Comparison of ENCODE assay signal across 31 cellular contexts in the genomic region with DNA sequence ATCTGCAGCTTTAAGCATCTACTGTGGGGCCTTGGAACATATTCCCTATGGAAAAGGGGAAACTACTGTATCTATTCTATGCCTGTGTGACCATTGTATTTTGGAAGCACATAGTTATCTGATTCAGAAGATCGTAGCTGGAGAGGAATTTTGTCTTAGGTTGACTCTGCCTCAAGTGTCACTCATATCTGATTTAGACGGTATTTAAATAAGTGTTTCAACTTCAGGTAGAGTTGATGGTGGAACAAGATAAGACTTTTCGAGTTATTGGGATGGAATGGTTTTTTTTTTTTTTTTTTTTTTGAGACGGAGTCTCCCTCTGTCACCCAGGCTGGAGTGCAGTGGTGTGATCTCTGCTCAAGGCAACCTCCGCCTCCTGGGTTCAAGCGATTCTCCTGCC. TPM values are rescaled to one million over a fixed set of nuclear protein-coding genes. Genes with fewer than 3 reads are reported as not detected.
DNase-seq lines count a peak whose midpoint lies in the region; ATAC-seq and TF ChIP-seq lines count a peak whose summit lies in the region.
"Had no signal": no experiment of that assay in that cellular context is flagged by ENCODE, and none has a peak within 500 bp of the region (broad histone marks: within the 10 kb centered on the region; RNA-seq: fewer than 3 reads in every experiment).

No MANE protein-coding gene starts in this region.

- no peaks in the 10 kb centered on the region for H3K9me3 ChIP-seq in neural progenitor cell (ENCODE audit: low read depth)
- H3K9me3 ChIP-seq in trophoblast cell (ENCODE audit: insufficient read depth, low read depth, low read length) = no peaks in the 10 kb centered on the region
- H3K9me3 ChIP-seq: A549; BE2C; BLaER1; BLaER1 treated with 17β-estradiol and CSF1 and Interleukin-3, amounts not matched to agents 10 nM and 100 nM; Caco-2 had no signal

- H3K4me3 ChIP-seq in neural progenitor cell = no peak overlapping the region
- H3K4me3 ChIP-seq in trophoblast cell (ENCODE audit: low read depth, low read length) = no peak overlapping the region
- H3K4me3 ChIP-seq: A549; BLaER1; BLaER1 treated with 17β-estradiol and CSF1 and Interleukin-3, amounts not matched to agents 10 nM and 100 nM had no signal

- no peak overlapping the region for H2BK5ac ChIP-seq in trophoblast cell (ENCODE audit: low read depth, low read length, poor library complexity)

- H2BK12ac ChIP-seq in trophoblast cell (ENCODE audit: low read length) = no peak overlapping the region

- no peak overlapping the region for H4K12ac ChIP-seq in trophoblast cell (ENCODE audit: low read depth, low read length)

- H3K36me3 ChIP-seq in neural progenitor cell = no peaks in the 10 kb centered on the region
- H3K36me3 ChIP-seq in trophoblast cell (ENCODE audit: control insufficient read depth in 1 of 2, insufficient read depth in 2 of 2, low read length in 2 of 2) = no peaks in the 10 kb centered on the region
- H3K36me3 ChIP-seq: BE2C; BLaER1; BLaER1 treated with 17β-estradiol and CSF1 and Interleukin-3, amounts not matched to agents 10 nM and 100 nM had no signal

- no peaks in the 10 kb centered on the region for H3F3A ChIP-seq in neural progenitor cell (ENCODE audit: low read depth)

- H3K14ac ChIP-seq in trophoblast cell (ENCODE audit: low read length) = no peak overlapping the region

- H3K27ac Mint-ChIP-seq in neural progenitor cell = peak overlapping the region; percentile 40
- H3K27ac Mint-ChIP-seq: B cell; CD4-positive, alpha-beta memory T cell; CD4-positive, alpha-beta T cell; CD4-positive, CD25-positive, alpha-beta regulatory T cell; CD8-positive, alpha-beta memory T cell; CD8-positive, alpha-beta T cell had no signal

- H3K9me3 Mint-ChIP-seq in neural progenitor cell = no peaks in the 10 kb centered on the region
- H3K9me3 Mint-ChIP-seq: CD14-positive monocyte; CD4-positive, alpha-beta T cell; CD8-positive, alpha-beta memory T cell; CD8-positive, alpha-beta T cell had no signal

- H3K27me3 Mint-ChIP-seq in neural progenitor cell (ENCODE audit: insufficient read depth, low read depth) = peaks cover 3% of the 10 kb centered on the region
- H3K27me3 Mint-ChIP-seq: CD4-positive, alpha-beta T cell had no signal

- H3K18ac ChIP-seq in trophoblast cell (ENCODE audit: low read length) = no peak overlapping the region

- H3K23ac ChIP-seq in trophoblast cell (ENCODE audit: low read length) = no peak overlapping the region

- H3K27ac ChIP-seq in neural progenitor cell (no peak overlapping the region), trophoblast cell (ENCODE audit: low read depth, low read length) (no peak overlapping the region)
- H3K27ac ChIP-seq: 22Rv1; A549; BLaER1; BLaER1 treated with 17β-estradiol and CSF1 and Interleukin-3, amounts not matched to agents 10 nM and 100 nM; C4-2B had no signal

- no peak for DNase-seq in neural progenitor cell (ENCODE audit: low spot score)
- peak; percentile 17 to 91 for DNase-seq in trophoblast cell
- DNase-seq in AG08395 (ENCODE audit: low spot score) = no peak
- DNase-seq: 8988T; ACHN; AML-193; BE2C; C1 segment of cervical spinal cord; Caco-2; Calu3; CD4-positive, alpha-beta memory T cell; CD4-positive, alpha-beta T cell; CD4-positive, CD25-positive, alpha-beta regulatory T cell; CD8-positive, alpha-beta memory T cell; CD8-positive, alpha-beta T cell; COR-L47; DMS 273 treated with DMSO at 0.1 percent for 48 hours; DMS153; DMS53; DMS79; DMS79 treated with DMSO at 0.1 percent for 48 hours; DND-41; EL had no signal

- no peaks in the 10 kb centered on the region for H3K36me3 Mint-ChIP-seq in neural progenitor cell
- H3K36me3 Mint-ChIP-seq: CD14-positive monocyte; CD4-positive, alpha-beta memory T cell; CD4-positive, CD25-positive, alpha-beta regulatory T cell; CD8-positive, alpha-beta memory T cell; CD8-positive, alpha-beta T cell had no signal

- H4K8ac ChIP-seq in trophoblast cell (ENCODE audit: low read depth, low read length) = no peak overlapping the region

- H3K4me2 ChIP-seq in neural progenitor cell (no peak overlapping the region), trophoblast cell (ENCODE audit: low read length) (no peak overlapping the region)
- H3K4me2 ChIP-seq: A549; BLaER1; BLaER1 treated with 17β-estradiol and CSF1 and Interleukin-3, amounts not matched to agents 10 nM and 100 nM had no signal

- WGBS in trophoblast cell (ENCODE audit: extremely low coverage, insufficient coverage, insufficient read length) = 100% methylated on average over 1 of the region's 6 CpGs

- no peaks in the 10 kb centered on the region for H4K20me1 ChIP-seq in neural progenitor cell (ENCODE audit: low read depth)
- H4K20me1 ChIP-seq: BLaER1; BLaER1 treated with 17β-estradiol and CSF1 and Interleukin-3, amounts not matched to agents 10 nM and 100 nM had no signal

- no peak overlapping the region for H3K9ac ChIP-seq in neural progenitor cell
- H3K9ac ChIP-seq in trophoblast cell (ENCODE audit: low read length) = no peak overlapping the region
- H3K9ac ChIP-seq: BLaER1; BLaER1 treated with 17β-estradiol and CSF1 and Interleukin-3, amounts not matched to agents 10 nM and 100 nM had no signal

- H3K4me1 ChIP-seq in neural progenitor cell = no peaks in the 10 kb centered on the region
- no peaks in the 10 kb centered on the region for H3K4me1 ChIP-seq in trophoblast cell (ENCODE audit: control insufficient read depth in 1 of 2, insufficient read depth in 2 of 2, low read length in 2 of 2)
- H3K4me1 ChIP-seq: BE2C, BLaER1 had no signal

- H3K4me1 Mint-ChIP-seq in neural progenitor cell = no peaks in the 10 kb centered on the region
- H3K4me1 Mint-ChIP-seq: B cell; CD4-positive, alpha-beta memory T cell; CD4-positive, CD25-positive, alpha-beta regulatory T cell; CD8-positive, alpha-beta memory T cell had no signal

- H2AK5ac ChIP-seq in trophoblast cell (ENCODE audit: low read length) = no peak overlapping the region

- no peak for ATAC-seq in GM21390 (IDR thresholded peaks at IDR 0.05; ENCODE audit: unreplicated experiment)
- ATAC-seq: A549; CD8-positive, alpha-beta T cell had no signal

- H2BK120ac ChIP-seq in trophoblast cell (ENCODE audit: insufficient read depth, low read length, poor library complexity) = no peak overlapping the region

- H3K4ac ChIP-seq in trophoblast cell (ENCODE audit: low read depth, low read length) = no peak overlapping the region

- H2AFZ ChIP-seq in neural progenitor cell (replicated peaks) (no peak overlapping the region), trophoblast cell (ENCODE audit: insufficient read depth, low read length, poor library complexity) (no peak overlapping the region)

- H3K27me3 ChIP-seq in neural progenitor cell (no peaks in the 10 kb centered on the region), trophoblast cell (ENCODE audit: insufficient read depth, low read length) (no peaks in the 10 kb centered on the region)
- H3K27me3 ChIP-seq: BE2C; BLaER1; BLaER1 treated with 17β-estradiol and CSF1 and Interleukin-3, amounts not matched to agents 10 nM and 100 nM had no signal

- TF ChIP-seq CTCF in neural progenitor cell (IDR thresholded peaks at IDR 0.05) = no peak

- H4K91ac ChIP-seq in trophoblast cell (ENCODE audit: low read depth, low read length) = no peak overlapping the region

- no peaks in the 10 kb centered on the region for H3K79me1 ChIP-seq in trophoblast cell (ENCODE audit: low read length)

- H3K79me2 ChIP-seq in neural progenitor cell (ENCODE audit: low read depth) = no peaks in the 10 kb centered on the region
- no peaks in the 10 kb centered on the region for H3K79me2 ChIP-seq in trophoblast cell (ENCODE audit: control insufficient read depth, insufficient read depth, low read length, poor library complexity)

- H3K4me3 Mint-ChIP-seq in neural progenitor cell = no peak overlapping the region
- H3K4me3 Mint-ChIP-seq: B cell; CD14-positive monocyte; CD4-positive, alpha-beta memory T cell; CD4-positive, alpha-beta T cell; CD4-positive, CD25-positive, alpha-beta regulatory T cell; CD8-positive, alpha-beta memory T cell; CD8-positive, alpha-beta T cell had no signal

RNA-seq across cellular contexts. Expression of a gene that starts 8.9 kb away (rescaled TPM):
- total RNA-seq in neural progenitor cell (ENCODE audit: low replicate concordance) = 29.5 and 35.4 TPM in 2 replicates
- 8.4 and 9.4 TPM in 2 replicates for polyA plus RNA-seq in trophoblast cell (2013)

RNA-seq across cellular contexts. Expression of a gene that starts 54.3 kb away (rescaled TPM):
- total RNA-seq in neural progenitor cell (ENCODE audit: low replicate concordance) = 36.4 and 59.4 TPM in 2 replicates
- polyA plus RNA-seq in trophoblast cell (2013) = 26.7 and 28.1 TPM in 2 replicates

Comparison
In these comparisons a context has a peak if more than half of its experiments do, and no peak if none do; other contexts are left out.
1. DNase-seq: peak in trophoblast cell (2 of 2); none in neural progenitor cell (single experiment) and AG08395 (single experiment).